ENCODE assay signal across 9 cellular contexts in genomic region chr9:11319477-11320060, GRCh38.
A peak's percentile ranks its signal among the peaks of the same experiment; 100 is the strongest.
DNase-seq lines count a peak whose midpoint lies in the region; ATAC-seq and TF ChIP-seq lines count a peak whose summit lies in the region.
"Had no signal": no experiment of that assay in that cellular context is flagged by ENCODE, and none has a peak within 500 bp of the region (broad histone marks: within the 10 kb centered on the region; RNA-seq: fewer than 3 reads in every experiment).

No MANE protein-coding gene starts in this region.

- peak in 2 of 3 experiments; percentile 21 to 70 for DNase-seq in NCI-H1417 (lab: John Stamatoyannopoulos, UW)
- DNase-seq in NCI-H1417 treated with DMSO at 0.1 percent for 48 hours (lab: John Stamatoyannopoulos, UW), result no peak
- DNase-seq in NCI-H2081 (lab: John Stamatoyannopoulos, UW), result peak; percentile 50 to 76
- peak; percentile 3 to 6 for DNase-seq in cardiac fibroblast (ENCODE audit: low read depth in 2 of 2)
- DNase-seq in renal cortical epithelial cell (ENCODE audit: low read depth), result peak; percentile 2
- DNase-seq in transverse colon, result no peak
- DNase-seq: naive B cell had no signal

- TF ChIP-seq EP300 in transverse colon (IDR thresholded peaks at IDR 0.05; ENCODE audit: low read depth), result no peak

- WGBS in transverse colon (ENCODE audit: low coverage in 1 of 2), 2 donors, result 34 to 38% methylated on average over 7 of the region's 7 CpGs

- H3K4me1 ChIP-seq in transverse colon, result no peaks in the 10 kb centered on the region

- no peak for TF ChIP-seq POLR2A in transverse colon (IDR thresholded peaks at IDR 0.05)

- intact Hi-C loops in transverse colon (cut with DNase I; ENCODE audit: low total_unique reads), result no loop called here

- no peaks in the 10 kb centered on the region for H3K36me3 ChIP-seq in transverse colon

- TF ChIP-seq CTCF in cardiac fibroblast (IDR thresholded peaks at IDR 0.05; ENCODE audit: low read depth, low read length) (peak; percentile 21), transverse colon (IDR thresholded peaks at IDR 0.05) (no peak)

- no peak for ATAC-seq in esophagus mucosa
- ATAC-seq in GM21786 (IDR thresholded peaks at IDR 0.05; ENCODE audit: unreplicated experiment), result no peak

- in situ Hi-C loops in transverse colon (cut with MboI; ENCODE audit: low pct_ligation_motif_present in 1 of 4, low pct_unique_long_range_greater_than_20kb in 1 of 4, low sequenced_read_pairs in 3 of 4), result no loop called here

- H3K27me3 ChIP-seq in transverse colon, result no peaks in the 10 kb centered on the region

- H3K4me3 ChIP-seq in cardiac fibroblast (replicated peaks in 1 of 2; ENCODE audit: low read depth in 2 of 2, low read length in 2 of 2), result no peak overlapping the region
- H3K4me3 ChIP-seq in transverse colon, result no peak overlapping the region

- no peak overlapping the region for H3K27ac ChIP-seq in transverse colon

- H3K9me3 ChIP-seq in transverse colon, result no peaks in the 10 kb centered on the region

Comparison
In these comparisons a context has a peak if more than half of its experiments do, and no peak if none do; other contexts are left out.
1. DNase-seq: peak in NCI-H1417 (2 of 3), NCI-H2081 (2 of 2), cardiac fibroblast (2 of 2) and renal cortical epithelial cell (single experiment); none in NCI-H1417 treated with DMSO at 0.1 percent for 48 hours (single experiment) and transverse colon (single experiment).